Comparison of ENCODE assay signal across 8 cellular contexts in genomic region chr6:138403801-138404665, GRCh38. TPM values are rescaled to one million over a fixed set of nuclear protein-coding genes. Genes with fewer than 3 reads are reported as not detected.
DNase-seq lines count a peak whose midpoint lies in the region; TF ChIP-seq lines count a peak whose summit lies in the region.

Gene HEBP2, plus strand, starts transcription at chr6:138404223. Its CDS starts 273 bp downstream, at chr6:138404496.

- peak within 1 kb of the TSS; percentile 81 for H3K4me3 Mint-ChIP-seq in activated naive CD4-positive, alpha-beta T cell treated with anti-CD3 and anti-CD28 coated beads for 36 hours

- no peaks in the 10 kb centered on the region for H3K27me3 Mint-ChIP-seq in activated naive CD4-positive, alpha-beta T cell treated with anti-CD3 and anti-CD28 coated beads for 36 hours (ENCODE audit: low read depth)

- H3K27me3 ChIP-seq in suprapubic skin: no peaks in the 10 kb centered on the region

- H3K27ac ChIP-seq in suprapubic skin: peak within 1 kb of the TSS; percentile 95

- DNase-seq in GM03348 (ENCODE audit: low spot score) (peak; percentile 95), HFF-Myc (ENCODE audit: extremely low read depth, low read depth) (peak; percentile 51), NAMALWA (ENCODE audit: low spot score) (peak; percentile 94), SK-N-DZ (ENCODE audit: low spot score) (peak; percentile 95), germinal center (ENCODE audit: low spot score) (peak; percentile 91), nucleus accumbens (lab: John Stamatoyannopoulos, UW) (peak in 54 of 56 donors; percentile 13 to 86 (median 56)), suprapubic skin (ENCODE audit: low spot score in 2 of 2) (peak; percentile 97 to 98)
- DNase-seq in activated naive CD4-positive, alpha-beta T cell treated with anti-CD3 and anti-CD28 coated beads for 36 hours: peak; percentile 98

- under 1% methylated on average over 33 of the region's 92 CpGs for WGBS in suprapubic skin

- peaks cover 19% of the 10 kb centered on the region for H3K4me1 ChIP-seq in suprapubic skin

- TF ChIP-seq EP300 in suprapubic skin (IDR thresholded peaks at IDR 0.05): no peak

- peak; percentile 52 for TF ChIP-seq CTCF in HFF-Myc (IDR thresholded peaks at IDR 0.05; ENCODE audit: low read depth, low read length, missing control alignments)
- peak in 1 of 2 donors; percentile 56 for TF ChIP-seq CTCF in suprapubic skin (IDR thresholded peaks at IDR 0.05)

- H3K9me3 ChIP-seq in suprapubic skin: no peaks in the 10 kb centered on the region

- TF ChIP-seq POLR2A in suprapubic skin (IDR thresholded peaks at IDR 0.05): peak in 1 of 2 donors; percentile 68

- CTCF ChIA-PET in activated naive CD4-positive, alpha-beta T cell treated with anti-CD3 and anti-CD28 coated beads for 36 hours (lab: Charles Lee): interaction anchor here (0.6 to 2.9 kb wide), 7 partner anchors 22 to 1637 kb away, joined by 3 to 10 read pairs (median 3); no protein-coding TSS in a partner anchor

- peaks cover 16% of the 10 kb centered on the region for H3K36me3 Mint-ChIP-seq in activated naive CD4-positive, alpha-beta T cell treated with anti-CD3 and anti-CD28 coated beads for 36 hours (ENCODE audit: low read depth)

- peaks cover 15% of the 10 kb centered on the region for H3K4me1 Mint-ChIP-seq in activated naive CD4-positive, alpha-beta T cell treated with anti-CD3 and anti-CD28 coated beads for 36 hours (ENCODE audit: low read depth)

- H3K9me3 Mint-ChIP-seq in activated naive CD4-positive, alpha-beta T cell treated with anti-CD3 and anti-CD28 coated beads for 36 hours: no peaks in the 10 kb centered on the region

- intact Hi-C loops in activated naive CD4-positive, alpha-beta T cell treated with anti-CD3 and anti-CD28 coated beads for 36 hours (cut with micrococcal nuclease): loop anchor here (1.0 to 10.0 kb wide), 10 partner anchors 32 to 429 kb away; partner anchors contain the start of genes ARFGEF3 and CCDC28A

- H3K27ac Mint-ChIP-seq in activated naive CD4-positive, alpha-beta T cell treated with anti-CD3 and anti-CD28 coated beads for 36 hours: peak within 1 kb of the TSS; percentile 77

- H3K36me3 ChIP-seq in suprapubic skin: peaks cover 33% of the 10 kb centered on the region

- H3K4me3 ChIP-seq in HFF-Myc (replicated peaks; ENCODE audit: low read depth, low read length) (peak within 1 kb of the TSS; percentile 75), suprapubic skin (peak within 1 kb of the TSS; percentile 91)

RNA-seq across cellular contexts. Expression of gene HEBP2, which starts in this region (rescaled TPM):
- 51.8 and 52.5 TPM in 2 replicates for polyA plus RNA-seq in SK-N-DZ (2014; cell fraction: cytosol; rRNA removed)
- 39.2 and 55.5 TPM in 2 replicates for polyA plus RNA-seq in SK-N-DZ (2014; cell fraction: nucleus; rRNA removed)
- total RNA-seq in activated naive CD4-positive, alpha-beta T cell treated with anti-CD3 and anti-CD28 coated beads for 36 hours: 10 to 100 TPM; 48.5 to 50.8 TPM
- total RNA-seq in suprapubic skin: 10 to 100 TPM; 37.7 to 82.9 (median 56.3) TPM

Comparison
In these comparisons a context has a peak if more than half of its experiments do, and no peak if none do; other contexts are left out.
1. Peak in every context shown above with its lines: DNase-seq, H3K4me3 ChIP-seq and H3K27ac ChIP-seq.